Comparison of ENCODE assay signal across 1 cellular context in genomic region chr11:11661356-11662040, GRCh38.
TF ChIP-seq lines count a peak whose summit lies in the region.

No MANE protein-coding gene starts in this region.

TF ChIP-seq in H1, 55 proteins besides CTCF, POLR2A, EP300 and RAD21 (continued from another document):
- TF ChIP-seq USF2 (IDR thresholded peaks at IDR 0.05; ENCODE audit: low read length), result no peak
